In the genomic region with DNA sequence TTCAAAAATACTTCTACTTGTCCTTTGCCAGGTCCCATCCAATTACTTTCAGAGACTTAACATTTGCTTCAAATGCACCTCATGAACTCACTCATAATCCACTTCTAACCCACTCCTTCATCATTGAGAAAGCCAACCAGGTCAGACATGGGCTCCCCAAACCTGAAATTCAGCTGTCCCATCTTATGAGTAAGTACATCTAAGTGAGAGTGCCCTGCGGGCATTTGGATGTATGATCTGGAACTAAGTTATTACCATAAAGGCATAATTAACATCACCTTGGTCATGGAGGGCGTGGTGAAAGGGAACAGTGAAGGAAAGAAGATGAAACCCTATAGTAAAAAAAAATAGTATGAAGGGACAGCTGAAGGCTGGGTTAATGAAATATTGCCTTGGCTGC, we compare ENCODE assay signal across 30 cellular contexts.
"Had no signal": no experiment of that assay in that cellular context is flagged by ENCODE, and none has a peak within 500 bp of the region (broad histone marks: within the 10 kb centered on the region; RNA-seq: fewer than 3 reads in every experiment).

No MANE protein-coding gene starts in this region.

- H3K4me3 ChIP-seq: adrenal gland, body of pancreas, breast epithelium had no signal

- DNase-seq: activated B cell treated with CpG ODN at 0.5 μM for 24 hours; activated CD4-positive, alpha-beta memory T cell treated with anti-CD3 and anti-CD28 coated beads for 36 hours; activated CD4-positive, alpha-beta T cell treated with anti-CD3 and anti-CD28 coated beads for 4 hours; activated CD4-positive, alpha-beta T cell treated with anti-CD3 and anti-CD28 coated beads, Interleukin-2, amount 10 ng/mL, durations not matched to agents 24 days and 14 days; activated CD4-positive, alpha-beta T cell treated with anti-CD3 and anti-CD28 coated beads, Interleukin-2, amount 50 U/mL, for 1 hour; activated CD4-positive, alpha-beta T cell treated with anti-CD3 and anti-CD28 coated beads, Interleukin-2, amount 50 U/mL, for 4 hours; activated CD4-positive, CD25-positive, alpha-beta regulatory T cell treated with anti-CD3 and anti-CD28 coated beads, Interleukin-2, amount 50 U/mL, for 72 hours; activated CD8-positive, alpha-beta memory T cell treated with anti-CD3 and anti-CD28 coated beads, Interleukin-2, amount 50 U/mL, for 4 hours; activated CD8-positive, alpha-beta T cell treated with anti-CD3 and anti-CD28 coated beads for 36 hours; activated effector memory CD4-positive, alpha-beta T cell treated with anti-CD3 and anti-CD28 coated beads, Interleukin-2, amount 50 U/mL, for 16 hours; activated gamma-delta T cell treated with Interleukin-2 at 50 U/mL for 16 hours; activated naive CD4-positive, alpha-beta T cell; activated naive CD4-positive, alpha-beta T cell treated with anti-CD3 and anti-CD28 coated beads for 36 hours; activated naive CD4-positive, alpha-beta T cell treated with anti-CD3 and anti-CD28 coated beads, Interleukin-2, amount 50 U/mL, for 16 hours; activated naive CD8-positive, alpha-beta T cell treated with anti-CD3 and anti-CD28 coated beads for 36 hours; activated T-cell treated with anti-CD3 and anti-CD28 coated beads, Interleukin-2, amount 50 U/mL, for 24 hours; activated T-cell treated with anti-CD3 and anti-CD28 coated beads, Interleukin-2, amount 50 U/mL, for 72 hours; adrenal gland; amniotic stem cell; aorta; body of pancreas; brain microvascular endothelial cell; central memory CD4-positive, alpha-beta T cell; T-helper 1 cell; T-helper 2 cell; T-helper 9 cell had no signal

- H3K4me1 ChIP-seq: adrenal gland, body of pancreas, breast epithelium had no signal

- H3K27me3 ChIP-seq: adrenal gland, body of pancreas, brain microvascular endothelial cell, breast epithelium had no signal

- ATAC-seq: activated CD8-positive, alpha-beta T cell treated with anti-CD3 and anti-CD28 coated beads for 36 hours; activated naive CD4-positive, alpha-beta T cell treated with anti-CD3 and anti-CD28 coated beads, Interleukin-2, amount 50 U/mL, for 72 hours; activated T-cell treated with anti-CD3 and anti-CD28 coated beads, Interleukin-2, amount 50 U/mL, for 72 hours; activated T-helper 17 cell treated with anti-CD3 and anti-CD28 coated beads, Interleukin-2, amount 50 U/mL, for 72 hours; body of pancreas had no signal

- H3K27ac ChIP-seq: adrenal gland, body of pancreas, brain microvascular endothelial cell, breast epithelium, VCaP had no signal
